In the genomic region with DNA sequence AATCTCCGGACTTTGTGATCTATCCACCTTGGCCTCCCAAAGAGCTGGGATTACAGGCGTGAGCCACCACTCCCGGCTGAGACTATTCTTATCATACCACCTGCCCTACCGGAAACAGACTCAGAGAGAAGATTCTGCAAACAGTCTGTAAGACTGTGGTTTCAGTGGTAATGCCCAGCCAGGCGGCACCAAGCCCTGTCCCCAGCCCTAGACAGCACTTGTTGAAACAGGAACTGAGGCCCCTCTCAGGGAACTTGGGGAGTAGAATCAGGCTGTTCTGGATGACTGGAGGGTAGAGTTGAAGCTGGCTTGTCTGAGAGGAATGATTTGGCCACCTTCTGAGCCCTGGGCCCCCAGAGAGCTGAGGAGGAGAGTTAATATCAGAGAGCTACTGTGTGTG, we compare ENCODE assay signal across 8 cellular contexts. TPM values are rescaled to one million over a fixed set of nuclear protein-coding genes. Genes with fewer than 3 reads are reported as not detected.
DNase-seq lines count a peak whose midpoint lies in the region; ATAC-seq, FAIRE-seq and TF ChIP-seq lines count a peak whose summit lies in the region.

No MANE protein-coding gene starts in this region.

- TF ChIP-seq POLR2A in NB4 (IDR thresholded peaks at IDR 0.05; ENCODE audit: extremely low read depth, insufficient read length) = no peak

- no peak overlapping the region for H3K4me3 ChIP-seq in NB4 (ENCODE audit: low read depth, low read length)

- ATAC-seq in GM18909 (IDR thresholded peaks at IDR 0.05; ENCODE audit: poor library complexity, unreplicated experiment) (peak; percentile 96), HG02840 (IDR thresholded peaks at IDR 0.05; ENCODE audit: low FRiP score, unreplicated experiment) (peak; percentile 80)
- ATAC-seq in naive thymus-derived CD8-positive, alpha-beta T cell = peak; percentile 71 to 80

- peak overlapping the region in 5 of 10 donors; percentile 9 to 87 (median 60) for H3K27ac Mint-ChIP-seq in naive thymus-derived CD8-positive, alpha-beta T cell

- POLR2A ChIA-PET in naive thymus-derived CD8-positive, alpha-beta T cell (lab: Charles Lee) = interaction anchor here (0.7 kb wide), 1 partner anchor 38 kb away, joined by 6 read pairs; no protein-coding TSS in a partner anchor

- no peak for TF ChIP-seq CTCF in NB4 (IDR thresholded peaks at IDR 0.05; ENCODE audit: low read depth, low read length)

- H3K36me3 Mint-ChIP-seq in naive thymus-derived CD8-positive, alpha-beta T cell = no peaks in the 10 kb centered on the region

- peaks cover 0 to 1% (median 0%) of the 10 kb centered on the region in 9 donors for H3K9me3 Mint-ChIP-seq in naive thymus-derived CD8-positive, alpha-beta T cell

- DNase-seq in NB4 (ENCODE audit: low read depth) (peak; percentile 84), T-helper 9 cell (no peak), urothelium cell line (ENCODE audit: low spot score) (no peak), NCI-H187 treated with DMSO at 0.1 percent for 48 hours (lab: John Stamatoyannopoulos, UW) (no peak), NCI-H526 treated with DMSO at 0.1 percent for 48 hours (lab: John Stamatoyannopoulos, UW) (no peak)
- DNase-seq in naive thymus-derived CD8-positive, alpha-beta T cell = peak in 1 of 10 donors; percentile 38

- H3K4me1 Mint-ChIP-seq in naive thymus-derived CD8-positive, alpha-beta T cell = peaks cover 9 to 38% (median 18%) of the 10 kb centered on the region in 4 donors

- no peak for FAIRE-seq in urothelium cell line (lab: Jason Lieb, UNC)

- H3K27me3 Mint-ChIP-seq in naive thymus-derived CD8-positive, alpha-beta T cell = peaks cover 21 to 47% (median 30%) of the 10 kb centered on the region in 5 donors

- H3K4me3 Mint-ChIP-seq in naive thymus-derived CD8-positive, alpha-beta T cell = peak overlapping the region in 9 of 10 donors; percentile 4 to 66 (median 38)

RNA-seq across cellular contexts. Expression of a gene that starts 1.3 kb away (rescaled TPM):
- under 1 TPM; 0.16 to 0.60 TPM for total RNA-seq in naive thymus-derived CD8-positive, alpha-beta T cell
- not detected for polyA plus RNA-seq in naive thymus-derived CD8-positive, alpha-beta T cell

RNA-seq across cellular contexts. Expression of a gene that starts 40.0 kb away (rescaled TPM):
- under 1 TPM; 0.47 to 0.62 TPM for total RNA-seq in naive thymus-derived CD8-positive, alpha-beta T cell
- polyA plus RNA-seq in naive thymus-derived CD8-positive, alpha-beta T cell = under 1 TPM; 0.09 to 0.57 (median 0.18) TPM
